ENCODE assay signal across 20 cellular contexts in genomic region chr9:20597862-20598261, GRCh38. TPM values are rescaled to one million over a fixed set of nuclear protein-coding genes. Genes with fewer than 3 reads are reported as not detected.
DNase-seq lines count a peak whose midpoint lies in the region; ATAC-seq, FAIRE-seq and TF ChIP-seq lines count a peak whose summit lies in the region.
"Had no signal": no experiment of that assay in that cellular context is flagged by ENCODE, and none has a peak within 500 bp of the region (broad histone marks: within the 10 kb centered on the region; RNA-seq: fewer than 3 reads in every experiment).

No MANE protein-coding gene starts in this region.

- H4K5ac ChIP-seq in IMR-90 (ENCODE audit: low read depth, low read length): no peak overlapping the region

- no peak overlapping the region for H2AK5ac ChIP-seq in IMR-90 (ENCODE audit: low read depth, low read length)

- H2AK9ac ChIP-seq in IMR-90 (replicated peaks; ENCODE audit: low read depth, low read length, poor library complexity): no peak overlapping the region

- no peak overlapping the region for H3K56ac ChIP-seq in IMR-90 (ENCODE audit: extremely low read depth, insufficient read depth, low read length)

- H3K23ac ChIP-seq in IMR-90 (ENCODE audit: low read depth, low read length): no peak overlapping the region

- DNase-seq in IMR-90: peak; percentile 6
- peak; percentile 50 for DNase-seq in adipocyte (ENCODE audit: low read depth)
- no peak for DNase-seq in pancreas
- no peak for DNase-seq in Kasumi-1 (lab: John Stamatoyannopoulos, UW)
- no peak for DNase-seq in NCI-H146 treated with DMSO at 0.1 percent for 48 hours (lab: John Stamatoyannopoulos, UW; ENCODE audit: unreplicated experiment)
- no peak for DNase-seq in left ventricle myocardium inferior
- DNase-seq: BE2C; COR-L47; DMS153; NCI-H1092 treated with DMSO at 0.1 percent for 48 hours; NCI-H1694 treated with DMSO at 0.1 percent for 48 hours; NCI-H345; NCI-H526 treated with DMSO at 0.1 percent for 48 hours; NK-92 treated with Interleukin-12 subunit alpha and Interleukin-12 subunit beta, amount 100 ng/mL, for 24 hours; OCI-M1; RPMI8226 had no signal

- H3K79me2 ChIP-seq in DOHH2 (ENCODE audit: control insufficient read depth, low read length): peaks cover 18% of the 10 kb centered on the region

- H3K9me3 ChIP-seq in DOHH2 (ENCODE audit: control insufficient read depth, insufficient read depth, low read length): no peaks in the 10 kb centered on the region
- H3K9me3 ChIP-seq in IMR-90 (ENCODE audit: control insufficient read depth, insufficient read depth, low read length): no peaks in the 10 kb centered on the region
- no peaks in the 10 kb centered on the region for H3K9me3 ChIP-seq in adipocyte (ENCODE audit: control insufficient read depth, low read length)
- H3K9me3 ChIP-seq in pancreas: no peaks in the 10 kb centered on the region
- H3K9me3 ChIP-seq in left ventricle myocardium inferior (replicated peaks): no peaks in the 10 kb centered on the region
- H3K9me3 ChIP-seq: BE2C had no signal

- no peaks in the 10 kb centered on the region for H3K9me2 ChIP-seq in DOHH2 (replicated peaks; ENCODE audit: control insufficient read depth, low read length)

- H2BK15ac ChIP-seq in IMR-90 (ENCODE audit: low read depth, low read length): no peak overlapping the region; the same call in 2 of the 3 replicates

- H3K27me3 ChIP-seq in DOHH2 (ENCODE audit: control insufficient read depth, low read length): no peaks in the 10 kb centered on the region
- H3K27me3 ChIP-seq in IMR-90 (ENCODE audit: control insufficient read depth, insufficient read depth, low read length): no peaks in the 10 kb centered on the region
- no peaks in the 10 kb centered on the region for H3K27me3 ChIP-seq in adipocyte (replicated peaks; ENCODE audit: control insufficient read depth, insufficient read depth, low read length)
- no peaks in the 10 kb centered on the region for H3K27me3 ChIP-seq in pancreas
- H3K27me3 ChIP-seq in left ventricle myocardium inferior (ENCODE audit: low read depth): no peaks in the 10 kb centered on the region
- H3K27me3 ChIP-seq: BE2C had no signal

- TF ChIP-seq CTCF in DOHH2 (IDR thresholded peaks at IDR 0.05; ENCODE audit: low read depth, low read length, poor library complexity, severe bottlenecking) (no peak), IMR-90 (conservative IDR thresholded peaks at IDR 0.05; ENCODE audit: low read depth, low read length) (no peak), pancreas (IDR thresholded peaks at IDR 0.05) (no peak), left ventricle myocardium inferior (IDR thresholded peaks at IDR 0.05; ENCODE audit: borderline replicate concordance) (no peak)

- no TSS peak for BruUV-seq in IMR-90 (replicated peaks; lab: Mats Ljungman, UMichigan)

- no peaks in the 10 kb centered on the region for H3F3A ChIP-seq in DOHH2 (ENCODE audit: control insufficient read depth, insufficient read depth)

- FAIRE-seq in pancreas (lab: Jason Lieb, UNC): peak; percentile 37
- FAIRE-seq: K562 had no signal

- peak overlapping the region; percentile 42 for H2BK5ac ChIP-seq in IMR-90 (ENCODE audit: low read depth, low read length, poor library complexity, severe bottlenecking)

- intact Hi-C loops in IMR-90 (cut with micrococcal nuclease) (loop anchor here (5.0 kb wide), 1 partner anchor 36 kb away; no protein-coding TSS in a partner anchor), pancreas (cut with DNase I) (no loop called here), left ventricle myocardium inferior (cut with micrococcal nuclease) (no loop called here)

- H4K8ac ChIP-seq in IMR-90 (ENCODE audit: low read depth in 2 of 2, low read length in 2 of 2): no peak overlapping the region

- peaks cover 33% of the 10 kb centered on the region for H3K4me1 ChIP-seq in DOHH2 (ENCODE audit: control insufficient read depth, low read length)
- H3K4me1 ChIP-seq in IMR-90 (ENCODE audit: control insufficient read depth, insufficient read depth, low read length): peaks cover 3% of the 10 kb centered on the region; the same call in 1 of the 2 replicates
- peaks cover 45% of the 10 kb centered on the region for H3K4me1 ChIP-seq in adipocyte (ENCODE audit: control insufficient read depth, insufficient read depth, low read length)
- no peaks in the 10 kb centered on the region for H3K4me1 ChIP-seq in pancreas
- H3K4me1 ChIP-seq in left ventricle myocardium inferior: peaks cover 24% of the 10 kb centered on the region

- POLR2A ChIA-PET in IMR-90 (lab: Charles Lee; ENCODE audit: unreplicated experiment): no interaction called here

- no peak for ATAC-seq in IMR-90 (ENCODE audit: low read depth)
- no peak for ATAC-seq in pancreas
- ATAC-seq: GM23338, K562 had no signal

- H3K4me3 ChIP-seq in DOHH2 (ENCODE audit: low read length): no peak overlapping the region
- H3K4me3 ChIP-seq in IMR-90 (ENCODE audit: insufficient read depth, low read depth, low read length): no peak overlapping the region
- no peak overlapping the region for H3K4me3 ChIP-seq in adipocyte (ENCODE audit: low read length)
- H3K4me3 ChIP-seq in pancreas: no peak overlapping the region
- no peak overlapping the region for H3K4me3 ChIP-seq in left ventricle myocardium inferior
- H3K4me3 ChIP-seq: GM23338, K562 had no signal

- CTCF ChIA-PET in IMR-90 (lab: Yijun Ruan, JAX): interaction anchor here (0.6 to 0.7 kb wide), 2 partner anchors 73 to 553 kb away, joined by 3 to 5 read pairs; no protein-coding TSS in a partner anchor

- H3K4me2 ChIP-seq in DOHH2 (ENCODE audit: low read length) (peak overlapping the region; percentile 19), IMR-90 (ENCODE audit: low read depth, low read length) (no peak overlapping the region)
- H3K4me2 ChIP-seq: GM23338 had no signal

- peaks cover 23 to 27% of the 10 kb centered on the region in 2 experiments for H3K79me1 ChIP-seq in IMR-90 (ENCODE audit: low read depth in 1 of 2, low read length in 2 of 2)

- TF ChIP-seq RAD21 in IMR-90 (IDR thresholded peaks at IDR 0.05; ENCODE audit: low read length): no peak

- no peak for TF ChIP-seq POLR2A in IMR-90 (IDR thresholded peaks at IDR 0.05; ENCODE audit: low read depth, low read length)

- dilution Hi-C loops in IMR-90 (cut with HindIII; ENCODE audit: low sequenced_read_pairs, unreplicated experiment): no loop called here

- H3K4ac ChIP-seq in IMR-90 (ENCODE audit: low read depth, low read length): no peak overlapping the region

- no peak overlapping the region for H3K18ac ChIP-seq in IMR-90 (ENCODE audit: low read depth, low read length)

- H2BK20ac ChIP-seq in IMR-90 (ENCODE audit: low read depth, low read length): no peak overlapping the region

- H2BK120ac ChIP-seq in IMR-90 (ENCODE audit: low read depth, low read length): no peak overlapping the region

- in situ Hi-C loops in IMR-90 (cut with MboI; ENCODE audit: low sequenced_read_pairs): no loop called here

- H3K14ac ChIP-seq in IMR-90 (replicated peaks; ENCODE audit: low read depth, low read length): no peak overlapping the region

- no peak overlapping the region for H4K91ac ChIP-seq in IMR-90 (ENCODE audit: insufficient read depth, low read depth, low read length)

- H3K36me3 ChIP-seq in DOHH2 (ENCODE audit: control insufficient read depth, low read length) (no peaks in the 10 kb centered on the region), IMR-90 (ENCODE audit: control insufficient read depth, insufficient read depth, low read length) (no peaks in the 10 kb centered on the region), adipocyte (ENCODE audit: control insufficient read depth, insufficient read depth, low read length, severe bottlenecking) (no peaks in the 10 kb centered on the region), pancreas (no peaks in the 10 kb centered on the region), left ventricle myocardium inferior (no peaks in the 10 kb centered on the region)
- H3K36me3 ChIP-seq: BE2C had no signal

- H4K20me1 ChIP-seq in DOHH2 (ENCODE audit: control insufficient read depth, insufficient read depth, low read depth, low read length): no peaks in the 10 kb centered on the region
- no peaks in the 10 kb centered on the region; the same call in 1 of the 2 replicates for H4K20me1 ChIP-seq in IMR-90 (ENCODE audit: insufficient read depth, low read length)

- 0 out of 2 replicates have a peak, but pooled peaks cover 3% of the 10 kb centered on the region for H3K9me1 ChIP-seq in IMR-90 (ENCODE audit: insufficient read depth, low read length)

- no peak overlapping the region for H2AFZ ChIP-seq in IMR-90 (replicated peaks; ENCODE audit: low read length, poor library complexity)
- H2AFZ ChIP-seq: GM23338 had no signal

- H3K27ac ChIP-seq in DOHH2 (ENCODE audit: low read depth, low read length) (no peak overlapping the region), IMR-90 (ENCODE audit: insufficient read depth, low read length) (no peak overlapping the region), pancreas (no peak overlapping the region), left ventricle myocardium inferior (replicated peaks) (no peak overlapping the region)
- H3K27ac ChIP-seq: HL-60 had no signal

- no peak overlapping the region for H3K9ac ChIP-seq in IMR-90 (ENCODE audit: low read depth, low read length)
- H3K9ac ChIP-seq in adipocyte (ENCODE audit: low read length): no peak overlapping the region

TF ChIP-seq in IMR-90, 13 proteins besides CTCF, POLR2A, EP300 and RAD21 (continues in another document):
- TF ChIP-seq CHD1 (IDR thresholded peaks at IDR 0.05; ENCODE audit: low read depth, low read length): no peak
- TF ChIP-seq FOS (IDR thresholded peaks at IDR 0.05; ENCODE audit: low read depth, low read length): no peak
- TF ChIP-seq RFX5 (IDR thresholded peaks at IDR 0.05; ENCODE audit: low read depth, low read length): no peak
- TF ChIP-seq MXI1 (IDR thresholded peaks at IDR 0.05; ENCODE audit: borderline replicate concordance, low read depth, low read length): no peak
- no peak for TF ChIP-seq BHLHE40 (IDR thresholded peaks at IDR 0.05; ENCODE audit: low read depth, low read length)
- TF ChIP-seq, protein P1, sequence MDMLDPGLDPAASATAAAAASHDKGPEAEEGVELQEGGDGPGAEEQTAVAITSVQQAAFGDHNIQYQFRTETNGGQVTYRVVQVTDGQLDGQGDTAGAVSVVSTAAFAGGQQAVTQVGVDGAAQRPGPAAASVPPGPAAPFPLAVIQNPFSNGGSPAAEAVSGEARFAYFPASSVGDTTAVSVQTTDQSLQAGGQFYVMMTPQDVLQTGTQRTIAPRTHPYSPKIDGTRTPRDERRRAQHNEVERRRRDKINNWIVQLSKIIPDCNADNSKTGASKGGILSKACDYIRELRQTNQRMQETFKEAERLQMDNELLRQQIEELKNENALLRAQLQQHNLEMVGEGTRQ (IDR thresholded peaks at IDR 0.05; ENCODE audit: low read depth, low read length): no peak
- TF ChIP-seq RCOR1 (IDR thresholded peaks at IDR 0.05; ENCODE audit: insufficient replicate concordance, low read length): no peak
- TF ChIP-seq CEBPB (IDR thresholded peaks at IDR 0.05; ENCODE audit: low read depth, low read length): no peak
- no peak for TF ChIP-seq MAFK (IDR thresholded peaks at IDR 0.05; ENCODE audit: low read depth, low read length)

RNA-seq across cellular contexts. Expression of gene MLLT3, which starts 24.4 kb away (rescaled TPM):
- total RNA-seq in IMR-90 (2012; rRNA removed) (21.1 and 24.4 TPM in 2 replicates), pancreas (10 to 100 TPM in 1 of 6 donors, 1 to 10 TPM in 5; 2.7 to 10.3 (median 4.8) TPM), left ventricle myocardium inferior (17.5 TPM)
- polyA plus RNA-seq in IMR-90 (2012; rRNA removed) (10.0 and 10.4 TPM in 2 replicates), pancreas (1 to 10 TPM; 1.8 to 4.0 TPM)
- polyA plus RNA-seq in IMR-90 (2012; cell fraction: cytosol; rRNA removed): 2.4 and 2.5 TPM in 2 replicates
- polyA plus RNA-seq in IMR-90 (2012; cell fraction: nucleus; rRNA removed; ENCODE audit: low replicate concordance): 0.95 and 8.7 TPM in 2 replicates

Comparison
In these comparisons a context has a peak if more than half of its experiments do, and no peak if none do; other contexts are left out.
1. DNase-seq: peak in IMR-90 (single experiment) and adipocyte (single experiment); none in pancreas (0 of 6), Kasumi-1 (0 of 2), NCI-H146 treated with DMSO at 0.1 percent for 48 hours (single experiment) and left ventricle myocardium inferior (single experiment).